1 cellular context compared by ENCODE assay signal in the genomic region with DNA sequence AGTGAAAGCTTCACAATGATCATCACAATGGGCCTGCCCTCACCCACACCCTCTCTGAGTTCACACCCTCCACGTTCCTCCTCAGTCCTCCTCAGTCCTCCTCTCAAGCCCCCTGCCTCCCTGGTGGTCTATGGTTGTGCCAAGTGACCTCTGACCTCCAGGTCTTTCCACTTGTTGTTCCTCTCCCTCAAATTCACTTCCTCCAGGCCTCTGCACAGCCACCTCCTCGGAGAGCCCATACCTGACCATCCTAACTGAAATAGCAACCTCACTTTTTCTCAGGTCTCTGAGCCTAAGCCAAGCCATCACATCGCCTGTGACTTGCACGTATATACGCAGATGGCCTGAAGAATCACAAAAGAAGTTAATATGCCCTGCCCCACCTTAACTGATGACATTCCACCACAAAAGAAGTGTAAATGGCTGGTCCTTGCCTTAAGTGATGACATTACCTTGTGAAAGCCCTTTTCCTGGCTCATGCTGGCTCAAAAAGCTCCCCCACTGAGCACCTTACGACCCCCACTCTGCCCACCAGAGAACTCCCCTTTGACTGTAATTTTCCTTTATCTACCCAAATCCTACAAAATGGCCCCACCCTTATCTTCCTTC.
TF ChIP-seq lines count a peak whose summit lies in the region.

No MANE protein-coding gene starts in this region.

TF ChIP-seq in WTC11, 78 proteins besides CTCF, POLR2A, EP300 and RAD21 (continues in another document):
- TF ChIP-seq ZNF263 (CRISPR knock-in tag; IDR thresholded peaks at IDR 0.05; ENCODE audit: low read depth), result peak; percentile 72; the same call in 1 of the 2 replicates
- TF ChIP-seq, protein P1, sequence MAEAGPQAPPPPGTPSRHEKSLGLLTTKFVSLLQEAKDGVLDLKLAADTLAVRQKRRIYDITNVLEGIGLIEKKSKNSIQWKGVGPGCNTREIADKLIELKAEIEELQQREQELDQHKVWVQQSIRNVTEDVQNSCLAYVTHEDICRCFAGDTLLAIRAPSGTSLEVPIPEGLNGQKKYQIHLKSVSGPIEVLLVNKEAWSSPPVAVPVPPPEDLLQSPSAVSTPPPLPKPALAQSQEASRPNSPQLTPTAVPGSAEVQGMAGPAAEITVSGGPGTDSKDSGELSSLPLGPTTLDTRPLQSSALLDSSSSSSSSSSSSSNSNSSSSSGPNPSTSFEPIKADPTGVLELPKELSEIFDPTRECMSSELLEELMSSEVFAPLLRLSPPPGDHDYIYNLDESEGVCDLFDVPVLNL (CRISPR knock-in tag; IDR thresholded peaks at IDR 0.05; ENCODE audit: borderline replicate concordance, low read depth), result no peak
- TF ChIP-seq ZNF232 (CRISPR knock-in tag; IDR thresholded peaks at IDR 0.05), result 0 out of 2 replicates have a peak, but pooled peaks have one; percentile 6
- peak; percentile 89 for TF ChIP-seq EMX1 (CRISPR knock-in tag; IDR thresholded peaks at IDR 0.05)
- TF ChIP-seq, protein P2, sequence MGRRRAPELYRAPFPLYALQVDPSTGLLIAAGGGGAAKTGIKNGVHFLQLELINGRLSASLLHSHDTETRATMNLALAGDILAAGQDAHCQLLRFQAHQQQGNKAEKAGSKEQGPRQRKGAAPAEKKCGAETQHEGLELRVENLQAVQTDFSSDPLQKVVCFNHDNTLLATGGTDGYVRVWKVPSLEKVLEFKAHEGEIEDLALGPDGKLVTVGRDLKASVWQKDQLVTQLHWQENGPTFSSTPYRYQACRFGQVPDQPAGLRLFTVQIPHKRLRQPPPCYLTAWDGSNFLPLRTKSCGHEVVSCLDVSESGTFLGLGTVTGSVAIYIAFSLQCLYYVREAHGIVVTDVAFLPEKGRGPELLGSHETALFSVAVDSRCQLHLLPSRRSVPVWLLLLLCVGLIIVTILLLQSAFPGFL (CRISPR knock-in tag; IDR thresholded peaks at IDR 0.05; ENCODE audit: borderline replicate concordance), result no peak
- no peak for TF ChIP-seq CBFB (CRISPR knock-in tag; IDR thresholded peaks at IDR 0.05; ENCODE audit: low read depth)
- TF ChIP-seq, protein P3, sequence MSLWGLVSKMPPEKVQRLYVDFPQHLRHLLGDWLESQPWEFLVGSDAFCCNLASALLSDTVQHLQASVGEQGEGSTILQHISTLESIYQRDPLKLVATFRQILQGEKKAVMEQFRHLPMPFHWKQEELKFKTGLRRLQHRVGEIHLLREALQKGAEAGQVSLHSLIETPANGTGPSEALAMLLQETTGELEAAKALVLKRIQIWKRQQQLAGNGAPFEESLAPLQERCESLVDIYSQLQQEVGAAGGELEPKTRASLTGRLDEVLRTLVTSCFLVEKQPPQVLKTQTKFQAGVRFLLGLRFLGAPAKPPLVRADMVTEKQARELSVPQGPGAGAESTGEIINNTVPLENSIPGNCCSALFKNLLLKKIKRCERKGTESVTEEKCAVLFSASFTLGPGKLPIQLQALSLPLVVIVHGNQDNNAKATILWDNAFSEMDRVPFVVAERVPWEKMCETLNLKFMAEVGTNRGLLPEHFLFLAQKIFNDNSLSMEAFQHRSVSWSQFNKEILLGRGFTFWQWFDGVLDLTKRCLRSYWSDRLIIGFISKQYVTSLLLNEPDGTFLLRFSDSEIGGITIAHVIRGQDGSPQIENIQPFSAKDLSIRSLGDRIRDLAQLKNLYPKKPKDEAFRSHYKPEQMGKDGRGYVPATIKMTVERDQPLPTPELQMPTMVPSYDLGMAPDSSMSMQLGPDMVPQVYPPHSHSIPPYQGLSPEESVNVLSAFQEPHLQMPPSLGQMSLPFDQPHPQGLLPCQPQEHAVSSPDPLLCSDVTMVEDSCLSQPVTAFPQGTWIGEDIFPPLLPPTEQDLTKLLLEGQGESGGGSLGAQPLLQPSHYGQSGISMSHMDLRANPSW (CRISPR knock-in tag; conservative IDR thresholded peaks at IDR 0.05; ENCODE audit: low read depth), result no peak
- no peak for TF ChIP-seq NR3C1 (CRISPR knock-in tag; conservative IDR thresholded peaks at IDR 0.05; ENCODE audit: low read depth)
- TF ChIP-seq, protein P4, sequence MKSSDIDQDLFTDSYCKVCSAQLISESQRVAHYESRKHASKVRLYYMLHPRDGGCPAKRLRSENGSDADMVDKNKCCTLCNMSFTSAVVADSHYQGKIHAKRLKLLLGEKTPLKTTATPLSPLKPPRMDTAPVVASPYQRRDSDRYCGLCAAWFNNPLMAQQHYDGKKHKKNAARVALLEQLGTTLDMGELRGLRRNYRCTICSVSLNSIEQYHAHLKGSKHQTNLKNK (CRISPR knock-in tag; IDR thresholded peaks at IDR 0.05), result peak; percentile 98
- TF ChIP-seq, protein P5, sequence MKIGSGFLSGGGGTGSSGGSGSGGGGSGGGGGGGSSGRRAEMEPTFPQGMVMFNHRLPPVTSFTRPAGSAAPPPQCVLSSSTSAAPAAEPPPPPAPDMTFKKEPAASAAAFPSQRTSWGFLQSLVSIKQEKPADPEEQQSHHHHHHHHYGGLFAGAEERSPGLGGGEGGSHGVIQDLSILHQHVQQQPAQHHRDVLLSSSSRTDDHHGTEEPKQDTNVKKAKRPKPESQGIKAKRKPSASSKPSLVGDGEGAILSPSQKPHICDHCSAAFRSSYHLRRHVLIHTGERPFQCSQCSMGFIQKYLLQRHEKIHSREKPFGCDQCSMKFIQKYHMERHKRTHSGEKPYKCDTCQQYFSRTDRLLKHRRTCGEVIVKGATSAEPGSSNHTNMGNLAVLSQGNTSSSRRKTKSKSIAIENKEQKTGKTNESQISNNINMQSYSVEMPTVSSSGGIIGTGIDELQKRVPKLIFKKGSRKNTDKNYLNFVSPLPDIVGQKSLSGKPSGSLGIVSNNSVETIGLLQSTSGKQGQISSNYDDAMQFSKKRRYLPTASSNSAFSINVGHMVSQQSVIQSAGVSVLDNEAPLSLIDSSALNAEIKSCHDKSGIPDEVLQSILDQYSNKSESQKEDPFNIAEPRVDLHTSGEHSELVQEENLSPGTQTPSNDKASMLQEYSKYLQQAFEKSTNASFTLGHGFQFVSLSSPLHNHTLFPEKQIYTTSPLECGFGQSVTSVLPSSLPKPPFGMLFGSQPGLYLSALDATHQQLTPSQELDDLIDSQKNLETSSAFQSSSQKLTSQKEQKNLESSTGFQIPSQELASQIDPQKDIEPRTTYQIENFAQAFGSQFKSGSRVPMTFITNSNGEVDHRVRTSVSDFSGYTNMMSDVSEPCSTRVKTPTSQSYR (CRISPR knock-in tag; IDR thresholded peaks at IDR 0.05), result peak; percentile 92
- TF ChIP-seq, protein P6, sequence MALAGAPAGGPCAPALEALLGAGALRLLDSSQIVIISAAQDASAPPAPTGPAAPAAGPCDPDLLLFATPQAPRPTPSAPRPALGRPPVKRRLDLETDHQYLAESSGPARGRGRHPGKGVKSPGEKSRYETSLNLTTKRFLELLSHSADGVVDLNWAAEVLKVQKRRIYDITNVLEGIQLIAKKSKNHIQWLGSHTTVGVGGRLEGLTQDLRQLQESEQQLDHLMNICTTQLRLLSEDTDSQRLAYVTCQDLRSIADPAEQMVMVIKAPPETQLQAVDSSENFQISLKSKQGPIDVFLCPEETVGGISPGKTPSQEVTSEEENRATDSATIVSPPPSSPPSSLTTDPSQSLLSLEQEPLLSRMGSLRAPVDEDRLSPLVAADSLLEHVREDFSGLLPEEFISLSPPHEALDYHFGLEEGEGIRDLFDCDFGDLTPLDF (CRISPR knock-in tag; IDR thresholded peaks at IDR 0.05), result no peak
- TF ChIP-seq PRRX2 (CRISPR knock-in tag; IDR thresholded peaks at IDR 0.05), result 0 out of 2 replicates have a peak, but pooled peaks have one; percentile 31
- TF ChIP-seq, protein P7, sequence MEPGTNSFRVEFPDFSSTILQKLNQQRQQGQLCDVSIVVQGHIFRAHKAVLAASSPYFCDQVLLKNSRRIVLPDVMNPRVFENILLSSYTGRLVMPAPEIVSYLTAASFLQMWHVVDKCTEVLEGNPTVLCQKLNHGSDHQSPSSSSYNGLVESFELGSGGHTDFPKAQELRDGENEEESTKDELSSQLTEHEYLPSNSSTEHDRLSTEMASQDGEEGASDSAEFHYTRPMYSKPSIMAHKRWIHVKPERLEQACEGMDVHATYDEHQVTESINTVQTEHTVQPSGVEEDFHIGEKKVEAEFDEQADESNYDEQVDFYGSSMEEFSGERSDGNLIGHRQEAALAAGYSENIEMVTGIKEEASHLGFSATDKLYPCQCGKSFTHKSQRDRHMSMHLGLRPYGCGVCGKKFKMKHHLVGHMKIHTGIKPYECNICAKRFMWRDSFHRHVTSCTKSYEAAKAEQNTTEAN (CRISPR knock-in tag; IDR thresholded peaks at IDR 0.05), result peak; percentile 73; the same call in 1 of the 2 replicates
- TF ChIP-seq, protein P8, sequence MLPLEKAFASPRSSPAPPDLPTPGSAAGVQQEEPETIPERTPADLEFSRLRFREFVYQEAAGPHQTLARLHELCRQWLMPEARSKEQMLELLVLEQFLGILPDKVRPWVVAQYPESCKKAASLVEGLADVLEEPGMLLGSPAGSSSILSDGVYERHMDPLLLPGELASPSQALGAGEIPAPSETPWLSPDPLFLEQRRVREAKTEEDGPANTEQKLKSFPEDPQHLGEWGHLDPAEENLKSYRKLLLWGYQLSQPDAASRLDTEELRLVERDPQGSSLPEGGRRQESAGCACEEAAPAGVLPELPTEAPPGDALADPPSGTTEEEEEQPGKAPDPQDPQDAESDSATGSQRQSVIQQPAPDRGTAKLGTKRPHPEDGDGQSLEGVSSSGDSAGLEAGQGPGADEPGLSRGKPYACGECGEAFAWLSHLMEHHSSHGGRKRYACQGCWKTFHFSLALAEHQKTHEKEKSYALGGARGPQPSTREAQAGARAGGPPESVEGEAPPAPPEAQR (CRISPR knock-in tag; IDR thresholded peaks at IDR 0.05), result peak; percentile 81; the same call in 1 of the 2 replicates
- TF ChIP-seq ZNF423 (CRISPR knock-in tag; IDR thresholded peaks at IDR 0.05), result peak; percentile 31; the same call in 1 of the 2 replicates
- no peak for TF ChIP-seq TCF7 (CRISPR knock-in tag; IDR thresholded peaks at IDR 0.05; ENCODE audit: low read depth)
- TF ChIP-seq TEAD4 (CRISPR knock-in tag; IDR thresholded peaks at IDR 0.05), result peak; percentile 59; the same call in 1 of the 2 replicates
- TF ChIP-seq, protein P9, sequence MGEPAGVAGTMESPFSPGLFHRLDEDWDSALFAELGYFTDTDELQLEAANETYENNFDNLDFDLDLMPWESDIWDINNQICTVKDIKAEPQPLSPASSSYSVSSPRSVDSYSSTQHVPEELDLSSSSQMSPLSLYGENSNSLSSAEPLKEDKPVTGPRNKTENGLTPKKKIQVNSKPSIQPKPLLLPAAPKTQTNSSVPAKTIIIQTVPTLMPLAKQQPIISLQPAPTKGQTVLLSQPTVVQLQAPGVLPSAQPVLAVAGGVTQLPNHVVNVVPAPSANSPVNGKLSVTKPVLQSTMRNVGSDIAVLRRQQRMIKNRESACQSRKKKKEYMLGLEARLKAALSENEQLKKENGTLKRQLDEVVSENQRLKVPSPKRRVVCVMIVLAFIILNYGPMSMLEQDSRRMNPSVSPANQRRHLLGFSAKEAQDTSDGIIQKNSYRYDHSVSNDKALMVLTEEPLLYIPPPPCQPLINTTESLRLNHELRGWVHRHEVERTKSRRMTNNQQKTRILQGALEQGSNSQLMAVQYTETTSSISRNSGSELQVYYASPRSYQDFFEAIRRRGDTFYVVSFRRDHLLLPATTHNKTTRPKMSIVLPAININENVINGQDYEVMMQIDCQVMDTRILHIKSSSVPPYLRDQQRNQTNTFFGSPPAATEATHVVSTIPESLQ (CRISPR knock-in tag; IDR thresholded peaks at IDR 0.05), result no peak
- no peak for TF ChIP-seq GTF2I (CRISPR knock-in tag; conservative IDR thresholded peaks at IDR 0.05)
- TF ChIP-seq, protein P10, sequence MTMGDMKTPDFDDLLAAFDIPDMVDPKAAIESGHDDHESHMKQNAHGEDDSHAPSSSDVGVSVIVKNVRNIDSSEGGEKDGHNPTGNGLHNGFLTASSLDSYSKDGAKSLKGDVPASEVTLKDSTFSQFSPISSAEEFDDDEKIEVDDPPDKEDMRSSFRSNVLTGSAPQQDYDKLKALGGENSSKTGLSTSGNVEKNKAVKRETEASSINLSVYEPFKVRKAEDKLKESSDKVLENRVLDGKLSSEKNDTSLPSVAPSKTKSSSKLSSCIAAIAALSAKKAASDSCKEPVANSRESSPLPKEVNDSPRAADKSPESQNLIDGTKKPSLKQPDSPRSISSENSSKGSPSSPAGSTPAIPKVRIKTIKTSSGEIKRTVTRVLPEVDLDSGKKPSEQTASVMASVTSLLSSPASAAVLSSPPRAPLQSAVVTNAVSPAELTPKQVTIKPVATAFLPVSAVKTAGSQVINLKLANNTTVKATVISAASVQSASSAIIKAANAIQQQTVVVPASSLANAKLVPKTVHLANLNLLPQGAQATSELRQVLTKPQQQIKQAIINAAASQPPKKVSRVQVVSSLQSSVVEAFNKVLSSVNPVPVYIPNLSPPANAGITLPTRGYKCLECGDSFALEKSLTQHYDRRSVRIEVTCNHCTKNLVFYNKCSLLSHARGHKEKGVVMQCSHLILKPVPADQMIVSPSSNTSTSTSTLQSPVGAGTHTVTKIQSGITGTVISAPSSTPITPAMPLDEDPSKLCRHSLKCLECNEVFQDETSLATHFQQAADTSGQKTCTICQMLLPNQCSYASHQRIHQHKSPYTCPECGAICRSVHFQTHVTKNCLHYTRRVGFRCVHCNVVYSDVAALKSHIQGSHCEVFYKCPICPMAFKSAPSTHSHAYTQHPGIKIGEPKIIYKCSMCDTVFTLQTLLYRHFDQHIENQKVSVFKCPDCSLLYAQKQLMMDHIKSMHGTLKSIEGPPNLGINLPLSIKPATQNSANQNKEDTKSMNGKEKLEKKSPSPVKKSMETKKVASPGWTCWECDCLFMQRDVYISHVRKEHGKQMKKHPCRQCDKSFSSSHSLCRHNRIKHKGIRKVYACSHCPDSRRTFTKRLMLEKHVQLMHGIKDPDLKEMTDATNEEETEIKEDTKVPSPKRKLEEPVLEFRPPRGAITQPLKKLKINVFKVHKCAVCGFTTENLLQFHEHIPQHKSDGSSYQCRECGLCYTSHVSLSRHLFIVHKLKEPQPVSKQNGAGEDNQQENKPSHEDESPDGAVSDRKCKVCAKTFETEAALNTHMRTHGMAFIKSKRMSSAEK (CRISPR knock-in tag; IDR thresholded peaks at IDR 0.05; ENCODE audit: borderline replicate concordance), result peak; percentile 52
- no peak for TF ChIP-seq FOXJ3 (CRISPR knock-in tag; IDR thresholded peaks at IDR 0.05; ENCODE audit: borderline replicate concordance)
- no peak for TF ChIP-seq GRHL2 (CRISPR knock-in tag; IDR thresholded peaks at IDR 0.05; ENCODE audit: insufficient replicate concordance, severe bottlenecking)
- no peak for TF ChIP-seq NR2C2 (CRISPR knock-in tag; IDR thresholded peaks at IDR 0.05)
- TF ChIP-seq MYBL2 (CRISPR knock-in tag; IDR thresholded peaks at IDR 0.05), result no peak
- no peak for TF ChIP-seq ZNF219 (CRISPR knock-in tag; IDR thresholded peaks at IDR 0.05; ENCODE audit: borderline replicate concordance)
- 0 out of 2 replicates have a peak, but pooled peaks have one; percentile 10 for TF ChIP-seq ZNF671 (CRISPR knock-in tag; IDR thresholded peaks at IDR 0.05)
- TF ChIP-seq, protein P11, sequence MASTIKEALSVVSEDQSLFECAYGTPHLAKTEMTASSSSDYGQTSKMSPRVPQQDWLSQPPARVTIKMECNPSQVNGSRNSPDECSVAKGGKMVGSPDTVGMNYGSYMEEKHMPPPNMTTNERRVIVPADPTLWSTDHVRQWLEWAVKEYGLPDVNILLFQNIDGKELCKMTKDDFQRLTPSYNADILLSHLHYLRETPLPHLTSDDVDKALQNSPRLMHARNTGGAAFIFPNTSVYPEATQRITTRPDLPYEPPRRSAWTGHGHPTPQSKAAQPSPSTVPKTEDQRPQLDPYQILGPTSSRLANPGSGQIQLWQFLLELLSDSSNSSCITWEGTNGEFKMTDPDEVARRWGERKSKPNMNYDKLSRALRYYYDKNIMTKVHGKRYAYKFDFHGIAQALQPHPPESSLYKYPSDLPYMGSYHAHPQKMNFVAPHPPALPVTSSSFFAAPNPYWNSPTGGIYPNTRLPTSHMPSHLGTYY (CRISPR knock-in tag; IDR thresholded peaks at IDR 0.05), result no peak
- no peak for TF ChIP-seq RORB (CRISPR knock-in tag; IDR thresholded peaks at IDR 0.05)
- TF ChIP-seq ZNF416 (CRISPR knock-in tag; IDR thresholded peaks at IDR 0.05), result no peak
